In genomic region chr10:48416584-48417232, GRCh38 we compare ENCODE assay signal across 1 cellular context.
TF ChIP-seq lines count a peak whose summit lies in the region.

No MANE protein-coding gene starts in this region.

TF ChIP-seq in K562, 482 proteins besides CTCF, POLR2A, EP300 and RAD21:
- TF ChIP-seq RFX7 (CRISPR knock-in tag; IDR thresholded peaks at IDR 0.05): no peak
